1 cellular context compared by ENCODE assay signal in the genomic region with DNA sequence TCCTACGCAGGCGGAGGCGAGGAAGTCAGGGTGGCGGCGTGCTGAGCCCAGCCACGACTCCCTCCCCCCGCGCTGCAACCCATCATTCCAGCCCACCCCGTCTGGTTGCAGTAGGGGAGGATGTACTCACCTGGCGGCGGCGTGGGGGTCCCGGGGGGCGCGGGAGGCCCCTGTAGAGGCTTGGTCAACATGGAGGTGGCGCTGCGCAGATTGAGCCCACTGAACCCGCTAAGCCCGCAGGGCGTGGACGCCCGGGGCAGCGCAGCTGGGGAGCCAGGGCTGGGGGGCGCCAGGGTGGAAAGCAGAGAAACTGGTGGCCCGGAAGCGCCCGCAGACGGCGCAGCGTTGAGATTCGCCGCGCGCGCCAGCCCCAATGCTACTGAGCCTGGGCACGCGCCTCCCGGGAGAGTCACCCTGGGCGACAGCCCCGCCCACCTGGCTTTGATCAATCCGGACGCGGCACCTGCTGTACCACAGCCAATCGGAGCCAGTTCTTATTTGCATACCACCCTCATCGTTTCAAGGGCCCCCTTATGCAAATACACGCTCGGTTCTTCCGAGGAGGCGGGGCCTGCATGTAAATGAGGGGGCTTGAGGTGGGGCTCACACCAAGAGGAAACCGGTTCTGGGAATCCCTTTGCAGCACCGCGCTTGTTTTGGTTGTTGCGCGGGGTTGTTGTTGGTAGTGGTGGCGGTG.
A peak's percentile ranks its signal among the peaks of the same experiment; 100 is the strongest.
TF ChIP-seq lines count a peak whose summit lies in the region.

A gene (minus strand): TSS at position 381 of the 697 bp plus-strand sequence. CDS start 190 bp downstream, at position 191.

TF ChIP-seq in K562, 482 proteins besides CTCF, POLR2A, EP300 and RAD21 (continued from another document and continues in another):
- TF ChIP-seq, protein P1, sequence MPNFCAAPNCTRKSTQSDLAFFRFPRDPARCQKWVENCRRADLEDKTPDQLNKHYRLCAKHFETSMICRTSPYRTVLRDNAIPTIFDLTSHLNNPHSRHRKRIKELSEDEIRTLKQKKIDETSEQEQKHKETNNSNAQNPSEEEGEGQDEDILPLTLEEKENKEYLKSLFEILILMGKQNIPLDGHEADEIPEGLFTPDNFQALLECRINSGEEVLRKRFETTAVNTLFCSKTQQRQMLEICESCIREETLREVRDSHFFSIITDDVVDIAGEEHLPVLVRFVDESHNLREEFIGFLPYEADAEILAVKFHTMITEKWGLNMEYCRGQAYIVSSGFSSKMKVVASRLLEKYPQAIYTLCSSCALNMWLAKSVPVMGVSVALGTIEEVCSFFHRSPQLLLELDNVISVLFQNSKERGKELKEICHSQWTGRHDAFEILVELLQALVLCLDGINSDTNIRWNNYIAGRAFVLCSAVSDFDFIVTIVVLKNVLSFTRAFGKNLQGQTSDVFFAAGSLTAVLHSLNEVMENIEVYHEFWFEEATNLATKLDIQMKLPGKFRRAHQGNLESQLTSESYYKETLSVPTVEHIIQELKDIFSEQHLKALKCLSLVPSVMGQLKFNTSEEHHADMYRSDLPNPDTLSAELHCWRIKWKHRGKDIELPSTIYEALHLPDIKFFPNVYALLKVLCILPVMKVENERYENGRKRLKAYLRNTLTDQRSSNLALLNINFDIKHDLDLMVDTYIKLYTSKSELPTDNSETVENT (CRISPR knock-in tag; IDR thresholded peaks at IDR 0.05) = peak; percentile 66; the same call in 1 of the 2 replicates
- TF ChIP-seq FOXJ3 (CRISPR knock-in tag; IDR thresholded peaks at IDR 0.05) (no peak), ZNF384 (IDR thresholded peaks at IDR 0.05; ENCODE audit: low read depth, low read length) (no peak), GTF2F1 (IDR thresholded peaks at IDR 0.05; ENCODE audit: low read depth, low read length) (no peak), NEUROD1 (IDR thresholded peaks at IDR 0.05; ENCODE audit: borderline replicate concordance, low read depth, low read length, partially characterized antibody) (no peak), ZBTB17 (CRISPR knock-in tag; IDR thresholded peaks at IDR 0.05) (no peak), HSF4 (CRISPR knock-in tag; IDR thresholded peaks at IDR 0.05; ENCODE audit: borderline replicate concordance) (no peak), BMI1 (IDR thresholded peaks at IDR 0.05; ENCODE audit: low read length) (no peak), SRF (CRISPR knock-in tag; IDR thresholded peaks at IDR 0.05) (peak in 1 of 2 experiments; percentile 74; a peak in 1 of 4 replicates), ZNF239 (CRISPR knock-in tag; IDR thresholded peaks at IDR 0.05) (no peak), ZNF311 (CRISPR knock-in tag; IDR thresholded peaks at IDR 0.05) (no peak), HMGN3 (IDR thresholded peaks at IDR 0.05; ENCODE audit: borderline replicate concordance, extremely low read depth, insufficient read length, low read depth, low read length) (no peak), EZH2 (IDR thresholded peaks at IDR 0.05; ENCODE audit: borderline replicate concordance, low read depth, low read length) (no peak), CBX5 (IDR thresholded peaks at IDR 0.05; ENCODE audit: borderline replicate concordance, low read depth) (no peak), MCM5 (IDR thresholded peaks at IDR 0.05; ENCODE audit: low read depth) (no peak), TAL1 (IDR thresholded peaks at IDR 0.05) (no peak), TAF7 (tag; IDR thresholded peaks at IDR 0.05) (peak; percentile 88), KHSRP (IDR thresholded peaks at IDR 0.05) (no peak), HNRNPK (IDR thresholded peaks at IDR 0.05; ENCODE audit: low read depth, low read length, poor library complexity, severe bottlenecking) (no peak), U2AF1 (optimal IDR thresholded peaks at IDR 0.05; ENCODE audit: low read depth, low read length) (no peak), TEAD1 (CRISPR knock-in tag; IDR thresholded peaks at IDR 0.05) (no peak), ZNF830 (CRISPR knock-in tag; IDR thresholded peaks at IDR 0.05) (peak; percentile 57; the same call in 1 of the 2 replicates), RBM25 (IDR thresholded peaks at IDR 0.05; ENCODE audit: low read depth, low read length, severe bottlenecking) (no peak), NBN (IDR thresholded peaks at IDR 0.05; ENCODE audit: low read depth) (no peak), KDM5B (IDR thresholded peaks at IDR 0.05; ENCODE audit: insufficient replicate concordance, low read depth, low read length) (peak; percentile 86), ZNF23 (CRISPR knock-in tag; IDR thresholded peaks at IDR 0.05) (no peak), POLR2AphosphoS5 (IDR thresholded peaks at IDR 0.05; ENCODE audit: control insufficient read depth, insufficient read depth, low read depth, low read length) (peak; percentile 69), CBX1 (IDR thresholded peaks at IDR 0.05; ENCODE audit: low read depth) (no peak), KDM2B (CRISPR knock-in tag; IDR thresholded peaks at IDR 0.05) (no peak; the same call in 1 of the 2 replicates)
- TF ChIP-seq, protein P2, sequence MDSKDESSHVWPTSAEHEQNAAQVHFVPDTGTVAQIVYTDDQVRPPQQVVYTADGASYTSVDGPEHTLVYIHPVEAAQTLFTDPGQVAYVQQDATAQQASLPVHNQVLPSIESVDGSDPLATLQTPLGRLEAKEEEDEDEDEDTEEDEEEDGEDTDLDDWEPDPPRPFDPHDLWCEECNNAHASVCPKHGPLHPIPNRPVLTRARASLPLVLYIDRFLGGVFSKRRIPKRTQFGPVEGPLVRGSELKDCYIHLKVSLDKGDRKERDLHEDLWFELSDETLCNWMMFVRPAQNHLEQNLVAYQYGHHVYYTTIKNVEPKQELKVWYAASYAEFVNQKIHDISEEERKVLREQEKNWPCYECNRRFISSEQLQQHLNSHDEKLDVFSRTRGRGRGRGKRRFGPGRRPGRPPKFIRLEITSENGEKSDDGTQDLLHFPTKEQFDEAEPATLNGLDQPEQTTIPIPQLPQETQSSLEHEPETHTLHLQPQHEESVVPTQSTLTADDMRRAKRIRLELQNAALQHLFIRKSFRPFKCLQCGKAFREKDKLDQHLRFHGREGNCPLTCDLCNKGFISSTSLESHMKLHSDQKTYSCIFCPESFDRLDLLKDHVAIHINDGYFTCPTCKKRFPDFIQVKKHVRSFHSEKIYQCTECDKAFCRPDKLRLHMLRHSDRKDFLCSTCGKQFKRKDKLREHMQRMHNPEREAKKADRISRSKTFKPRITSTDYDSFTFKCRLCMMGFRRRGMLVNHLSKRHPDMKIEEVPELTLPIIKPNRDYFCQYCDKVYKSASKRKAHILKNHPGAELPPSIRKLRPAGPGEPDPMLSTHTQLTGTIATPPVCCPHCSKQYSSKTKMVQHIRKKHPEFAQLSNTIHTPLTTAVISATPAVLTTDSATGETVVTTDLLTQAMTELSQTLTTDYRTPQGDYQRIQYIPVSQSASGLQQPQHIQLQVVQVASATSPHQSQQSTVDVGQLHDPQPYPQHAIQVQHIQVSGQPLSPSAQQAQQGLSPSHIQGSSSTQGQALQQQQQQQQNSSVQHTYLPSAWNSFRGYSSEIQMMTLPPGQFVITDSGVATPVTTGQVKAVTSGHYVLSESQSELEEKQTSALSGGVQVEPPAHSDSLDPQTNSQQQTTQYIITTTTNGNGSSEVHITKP (IDR thresholded peaks at IDR 0.05; ENCODE audit: partially characterized antibody) = no peak
- TF ChIP-seq, protein P3, sequence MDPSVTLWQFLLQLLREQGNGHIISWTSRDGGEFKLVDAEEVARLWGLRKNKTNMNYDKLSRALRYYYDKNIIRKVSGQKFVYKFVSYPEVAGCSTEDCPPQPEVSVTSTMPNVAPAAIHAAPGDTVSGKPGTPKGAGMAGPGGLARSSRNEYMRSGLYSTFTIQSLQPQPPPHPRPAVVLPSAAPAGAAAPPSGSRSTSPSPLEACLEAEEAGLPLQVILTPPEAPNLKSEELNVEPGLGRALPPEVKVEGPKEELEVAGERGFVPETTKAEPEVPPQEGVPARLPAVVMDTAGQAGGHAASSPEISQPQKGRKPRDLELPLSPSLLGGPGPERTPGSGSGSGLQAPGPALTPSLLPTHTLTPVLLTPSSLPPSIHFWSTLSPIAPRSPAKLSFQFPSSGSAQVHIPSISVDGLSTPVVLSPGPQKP (CRISPR knock-in tag; IDR thresholded peaks at IDR 0.05) = no peak
- TF ChIP-seq, protein P4, sequence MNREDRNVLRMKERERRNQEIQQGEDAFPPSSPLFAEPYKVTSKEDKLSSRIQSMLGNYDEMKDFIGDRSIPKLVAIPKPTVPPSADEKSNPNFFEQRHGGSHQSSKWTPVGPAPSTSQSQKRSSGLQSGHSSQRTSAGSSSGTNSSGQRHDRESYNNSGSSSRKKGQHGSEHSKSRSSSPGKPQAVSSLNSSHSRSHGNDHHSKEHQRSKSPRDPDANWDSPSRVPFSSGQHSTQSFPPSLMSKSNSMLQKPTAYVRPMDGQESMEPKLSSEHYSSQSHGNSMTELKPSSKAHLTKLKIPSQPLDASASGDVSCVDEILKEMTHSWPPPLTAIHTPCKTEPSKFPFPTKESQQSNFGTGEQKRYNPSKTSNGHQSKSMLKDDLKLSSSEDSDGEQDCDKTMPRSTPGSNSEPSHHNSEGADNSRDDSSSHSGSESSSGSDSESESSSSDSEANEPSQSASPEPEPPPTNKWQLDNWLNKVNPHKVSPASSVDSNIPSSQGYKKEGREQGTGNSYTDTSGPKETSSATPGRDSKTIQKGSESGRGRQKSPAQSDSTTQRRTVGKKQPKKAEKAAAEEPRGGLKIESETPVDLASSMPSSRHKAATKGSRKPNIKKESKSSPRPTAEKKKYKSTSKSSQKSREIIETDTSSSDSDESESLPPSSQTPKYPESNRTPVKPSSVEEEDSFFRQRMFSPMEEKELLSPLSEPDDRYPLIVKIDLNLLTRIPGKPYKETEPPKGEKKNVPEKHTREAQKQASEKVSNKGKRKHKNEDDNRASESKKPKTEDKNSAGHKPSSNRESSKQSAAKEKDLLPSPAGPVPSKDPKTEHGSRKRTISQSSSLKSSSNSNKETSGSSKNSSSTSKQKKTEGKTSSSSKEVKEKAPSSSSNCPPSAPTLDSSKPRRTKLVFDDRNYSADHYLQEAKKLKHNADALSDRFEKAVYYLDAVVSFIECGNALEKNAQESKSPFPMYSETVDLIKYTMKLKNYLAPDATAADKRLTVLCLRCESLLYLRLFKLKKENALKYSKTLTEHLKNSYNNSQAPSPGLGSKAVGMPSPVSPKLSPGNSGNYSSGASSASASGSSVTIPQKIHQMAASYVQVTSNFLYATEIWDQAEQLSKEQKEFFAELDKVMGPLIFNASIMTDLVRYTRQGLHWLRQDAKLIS (CRISPR knock-in tag; IDR thresholded peaks at IDR 0.05) = 0 out of 2 replicates have a peak, but pooled peaks have one; percentile 59
- TF ChIP-seq, protein P5, sequence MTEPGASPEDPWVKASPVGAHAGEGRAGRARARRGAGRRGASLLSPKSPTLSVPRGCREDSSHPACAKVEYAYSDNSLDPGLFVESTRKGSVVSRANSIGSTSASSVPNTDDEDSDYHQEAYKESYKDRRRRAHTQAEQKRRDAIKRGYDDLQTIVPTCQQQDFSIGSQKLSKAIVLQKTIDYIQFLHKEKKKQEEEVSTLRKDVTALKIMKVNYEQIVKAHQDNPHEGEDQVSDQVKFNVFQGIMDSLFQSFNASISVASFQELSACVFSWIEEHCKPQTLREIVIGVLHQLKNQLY (CRISPR knock-in tag; conservative IDR thresholded peaks at IDR 0.05) = no peak
- TF ChIP-seq, protein P6, sequence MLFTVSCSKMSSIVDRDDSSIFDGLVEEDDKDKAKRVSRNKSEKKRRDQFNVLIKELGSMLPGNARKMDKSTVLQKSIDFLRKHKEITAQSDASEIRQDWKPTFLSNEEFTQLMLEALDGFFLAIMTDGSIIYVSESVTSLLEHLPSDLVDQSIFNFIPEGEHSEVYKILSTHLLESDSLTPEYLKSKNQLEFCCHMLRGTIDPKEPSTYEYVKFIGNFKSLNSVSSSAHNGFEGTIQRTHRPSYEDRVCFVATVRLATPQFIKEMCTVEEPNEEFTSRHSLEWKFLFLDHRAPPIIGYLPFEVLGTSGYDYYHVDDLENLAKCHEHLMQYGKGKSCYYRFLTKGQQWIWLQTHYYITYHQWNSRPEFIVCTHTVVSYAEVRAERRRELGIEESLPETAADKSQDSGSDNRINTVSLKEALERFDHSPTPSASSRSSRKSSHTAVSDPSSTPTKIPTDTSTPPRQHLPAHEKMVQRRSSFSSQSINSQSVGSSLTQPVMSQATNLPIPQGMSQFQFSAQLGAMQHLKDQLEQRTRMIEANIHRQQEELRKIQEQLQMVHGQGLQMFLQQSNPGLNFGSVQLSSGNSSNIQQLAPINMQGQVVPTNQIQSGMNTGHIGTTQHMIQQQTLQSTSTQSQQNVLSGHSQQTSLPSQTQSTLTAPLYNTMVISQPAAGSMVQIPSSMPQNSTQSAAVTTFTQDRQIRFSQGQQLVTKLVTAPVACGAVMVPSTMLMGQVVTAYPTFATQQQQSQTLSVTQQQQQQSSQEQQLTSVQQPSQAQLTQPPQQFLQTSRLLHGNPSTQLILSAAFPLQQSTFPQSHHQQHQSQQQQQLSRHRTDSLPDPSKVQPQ (CRISPR knock-in tag; IDR thresholded peaks at IDR 0.05; ENCODE audit: borderline replicate concordance) = no peak
- TF ChIP-seq, protein P7, sequence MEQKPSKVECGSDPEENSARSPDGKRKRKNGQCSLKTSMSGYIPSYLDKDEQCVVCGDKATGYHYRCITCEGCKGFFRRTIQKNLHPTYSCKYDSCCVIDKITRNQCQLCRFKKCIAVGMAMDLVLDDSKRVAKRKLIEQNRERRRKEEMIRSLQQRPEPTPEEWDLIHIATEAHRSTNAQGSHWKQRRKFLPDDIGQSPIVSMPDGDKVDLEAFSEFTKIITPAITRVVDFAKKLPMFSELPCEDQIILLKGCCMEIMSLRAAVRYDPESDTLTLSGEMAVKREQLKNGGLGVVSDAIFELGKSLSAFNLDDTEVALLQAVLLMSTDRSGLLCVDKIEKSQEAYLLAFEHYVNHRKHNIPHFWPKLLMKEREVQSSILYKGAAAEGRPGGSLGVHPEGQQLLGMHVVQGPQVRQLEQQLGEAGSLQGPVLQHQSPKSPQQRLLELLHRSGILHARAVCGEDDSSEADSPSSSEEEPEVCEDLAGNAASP (IDR thresholded peaks at IDR 0.05) = no peak
- TF ChIP-seq, protein P8, sequence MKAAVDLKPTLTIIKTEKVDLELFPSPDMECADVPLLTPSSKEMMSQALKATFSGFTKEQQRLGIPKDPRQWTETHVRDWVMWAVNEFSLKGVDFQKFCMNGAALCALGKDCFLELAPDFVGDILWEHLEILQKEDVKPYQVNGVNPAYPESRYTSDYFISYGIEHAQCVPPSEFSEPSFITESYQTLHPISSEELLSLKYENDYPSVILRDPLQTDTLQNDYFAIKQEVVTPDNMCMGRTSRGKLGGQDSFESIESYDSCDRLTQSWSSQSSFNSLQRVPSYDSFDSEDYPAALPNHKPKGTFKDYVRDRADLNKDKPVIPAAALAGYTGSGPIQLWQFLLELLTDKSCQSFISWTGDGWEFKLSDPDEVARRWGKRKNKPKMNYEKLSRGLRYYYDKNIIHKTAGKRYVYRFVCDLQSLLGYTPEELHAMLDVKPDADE (conservative IDR thresholded peaks at IDR 0.05; ENCODE audit: control insufficient read depth, low read depth, low read length) = no peak
- TF ChIP-seq, protein P9, sequence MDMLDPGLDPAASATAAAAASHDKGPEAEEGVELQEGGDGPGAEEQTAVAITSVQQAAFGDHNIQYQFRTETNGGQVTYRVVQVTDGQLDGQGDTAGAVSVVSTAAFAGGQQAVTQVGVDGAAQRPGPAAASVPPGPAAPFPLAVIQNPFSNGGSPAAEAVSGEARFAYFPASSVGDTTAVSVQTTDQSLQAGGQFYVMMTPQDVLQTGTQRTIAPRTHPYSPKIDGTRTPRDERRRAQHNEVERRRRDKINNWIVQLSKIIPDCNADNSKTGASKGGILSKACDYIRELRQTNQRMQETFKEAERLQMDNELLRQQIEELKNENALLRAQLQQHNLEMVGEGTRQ (CRISPR knock-in tag; IDR thresholded peaks at IDR 0.05) = peak; percentile 82
